3 cellular contexts compared by ENCODE assay signal in the genomic region with DNA sequence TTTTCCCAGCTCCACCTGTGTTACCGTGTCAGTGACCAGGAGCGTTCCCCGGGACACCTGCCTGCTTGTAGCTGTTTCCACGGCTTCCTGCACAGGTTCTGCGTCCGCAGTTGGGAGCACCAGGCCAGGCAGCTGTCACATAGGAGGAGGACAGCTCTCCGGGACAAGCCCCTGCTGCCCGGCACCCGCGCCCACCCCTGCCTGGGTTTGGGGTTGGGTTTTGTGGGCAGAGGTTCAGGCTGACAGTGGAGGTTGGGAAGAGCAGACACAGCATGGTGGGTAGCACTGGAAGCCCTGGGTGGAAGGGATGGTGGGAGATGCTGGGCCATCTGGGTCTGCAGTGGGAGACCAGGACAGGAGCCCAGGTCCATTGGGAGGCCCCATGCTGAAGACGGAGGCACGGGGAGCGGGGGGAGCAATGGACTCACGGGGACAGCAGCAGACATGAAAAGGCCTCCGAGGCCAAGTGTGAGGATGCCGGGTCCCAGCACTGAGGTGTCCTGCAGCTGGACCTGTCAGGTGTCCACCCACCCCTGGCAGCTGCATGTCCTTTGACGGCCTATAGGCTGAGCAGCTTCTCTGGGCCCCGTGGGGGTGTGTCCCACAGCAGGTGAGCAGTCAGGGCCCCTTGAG. TPM values are rescaled to one million over a fixed set of nuclear protein-coding genes. Genes with fewer than 3 reads are reported as not detected.
"Had no signal": no experiment of that assay in that cellular context is flagged by ENCODE, and none has a peak within 500 bp of the region (broad histone marks: within the 10 kb centered on the region; RNA-seq: fewer than 3 reads in every experiment).

No MANE protein-coding gene starts in this region.

RNA-seq across cellular contexts. Expression of a gene that starts 2.8 kb away (rescaled TPM):
- total RNA-seq: LHCN-M2, M059J, MCF 10A had no signal
